Comparison of ENCODE assay signal across 31 cellular contexts in the genomic region with DNA sequence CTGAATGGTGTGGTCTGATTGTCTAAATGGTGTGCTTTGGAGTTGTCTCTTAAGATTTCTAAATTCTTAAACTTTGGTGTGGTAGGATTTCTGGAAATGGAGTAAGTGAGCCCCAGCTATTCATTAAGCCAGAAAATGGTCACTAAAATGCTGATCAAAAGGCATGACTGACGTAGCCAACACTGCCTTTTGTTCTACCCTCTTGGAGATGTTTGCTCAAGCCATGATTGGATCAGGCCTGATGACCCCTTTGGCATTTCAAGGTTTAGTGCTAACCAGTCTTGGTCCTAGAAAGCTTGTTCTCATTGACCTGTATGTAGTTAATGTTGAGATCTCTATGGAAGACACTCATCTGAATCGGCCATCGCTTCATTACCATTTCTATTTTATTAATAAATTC.
"Had no signal": no experiment of that assay in that cellular context is flagged by ENCODE, and none has a peak within 500 bp of the region (broad histone marks: within the 10 kb centered on the region; RNA-seq: fewer than 3 reads in every experiment).

No MANE protein-coding gene starts in this region.

- H3K27me3 Mint-ChIP-seq: activated CD4-positive, alpha-beta memory T cell treated with anti-CD3 and anti-CD28 coated beads for 36 hours; activated CD4-positive, alpha-beta T cell treated with anti-CD3 and anti-CD28 coated beads for 36 hours; activated CD4-positive, alpha-beta T cell treated with anti-CD3 and anti-CD28 coated beads, Interleukin-2, amount 10 ng/mL, durations not matched to agents 24 days and 14 days; activated CD8-positive, alpha-beta memory T cell treated with anti-CD3 and anti-CD28 coated beads, Interleukin-2, amount 10 ng/mL, durations not matched to agents 7 days and 5 days; activated naive CD4-positive, alpha-beta T cell treated with anti-CD3 and anti-CD28 coated beads, Interleukin-2, amount 50 U/mL, for 24 hours; activated naive CD8-positive, alpha-beta T cell treated with anti-CD3 and anti-CD28 coated beads for 36 hours; activated naive CD8-positive, alpha-beta T cell treated with anti-CD3 and anti-CD28 coated beads, Interleukin-2, amount 50 U/mL, for 24 hours; brain had no signal

- H3K27me3 ChIP-seq: adrenal gland, breast epithelium, cardiac muscle cell, colonic mucosa, heart right ventricle had no signal

- H3K27ac Mint-ChIP-seq: activated CD4-positive, alpha-beta memory T cell treated with anti-CD3 and anti-CD28 coated beads for 36 hours; activated CD4-positive, alpha-beta T cell treated with anti-CD3 and anti-CD28 coated beads for 36 hours; activated CD4-positive, alpha-beta T cell treated with anti-CD3 and anti-CD28 coated beads, Interleukin-2, amount 10 ng/mL, durations not matched to agents 24 days and 14 days; activated CD8-positive, alpha-beta memory T cell treated with anti-CD3 and anti-CD28 coated beads, Interleukin-2, amount 10 ng/mL, durations not matched to agents 7 days and 5 days; activated CD8-positive, alpha-beta T cell treated with anti-CD3 and anti-CD28 coated beads, Interleukin-2, amount 10 ng/mL, durations not matched to agents 7 days and 5 days; activated naive CD4-positive, alpha-beta T cell treated with anti-CD3 and anti-CD28 coated beads for 36 hours; activated naive CD4-positive, alpha-beta T cell treated with anti-CD3 and anti-CD28 coated beads, Interleukin-2, amount 50 U/mL, for 24 hours; activated naive CD8-positive, alpha-beta T cell treated with anti-CD3 and anti-CD28 coated beads for 36 hours; activated naive CD8-positive, alpha-beta T cell treated with anti-CD3 and anti-CD28 coated beads, Interleukin-2, amount 50 U/mL, for 24 hours; activated T-helper 1 cell treated with anti-CD3 and anti-CD28 coated beads, Interleukin-12 subunit alpha, Interleukin-12 subunit beta, Interleukin-2, Interleukin-4 antibody, amounts not matched to agents 30 ng/mL and 10 ng/mL and 1 ng/mL, durations not matched to agents 14 hours and 24 hours and 36 hours; activated T-helper 2 cell treated with anti-CD3 and anti-CD28 coated beads, Interferon-gamma antibody, Interleukin-2, Interleukin-4, amounts not matched to agents 10 μg/mL and 5 μg/mL and 100 μg/mL, durations not matched to agents 14 hours and 24 hours and 36 hours had no signal

- H3K36me3 ChIP-seq: breast epithelium had no signal

- H3K4me3 ChIP-seq: adrenal gland, breast epithelium, cardiac muscle cell, colonic mucosa, heart right ventricle had no signal

- H3K9me3 ChIP-seq: adrenal gland, breast epithelium, colonic mucosa, heart right ventricle had no signal

- DNase-seq: activated CD4-positive, alpha-beta memory T cell treated with anti-CD3 and anti-CD28 coated beads for 36 hours; activated CD4-positive, alpha-beta T cell treated with anti-CD3 and anti-CD28 coated beads for 36 hours; activated CD4-positive, alpha-beta T cell treated with anti-CD3 and anti-CD28 coated beads, Interleukin-2, amount 10 ng/mL, durations not matched to agents 24 days and 14 days; activated CD4-positive, CD25-positive, alpha-beta regulatory T cell; activated CD4-positive, CD25-positive, alpha-beta regulatory T cell treated with anti-CD3 and anti-CD28 coated beads, Interleukin-2, amount 50 U/mL, for 72 hours; activated CD8-positive, alpha-beta memory T cell treated with anti-CD3 and anti-CD28 coated beads, Interleukin-2, amount 10 ng/mL, durations not matched to agents 7 days and 5 days; activated CD8-positive, alpha-beta memory T cell treated with anti-CD3 and anti-CD28 coated beads, Interleukin-2, amount 50 U/mL, for 4 hours; activated CD8-positive, alpha-beta T cell treated with anti-CD3 and anti-CD28 coated beads, Interleukin-2, amount 10 ng/mL, durations not matched to agents 7 days and 5 days; activated effector memory CD4-positive, alpha-beta T cell treated with anti-CD3 and anti-CD28 coated beads, Interleukin-2, amount 50 U/mL, for 16 hours; activated naive CD4-positive, alpha-beta T cell treated with anti-CD3 and anti-CD28 coated beads for 36 hours; activated naive CD8-positive, alpha-beta T cell treated with anti-CD3 and anti-CD28 coated beads for 36 hours; activated naive CD8-positive, alpha-beta T cell treated with anti-CD3 and anti-CD28 coated beads, Interleukin-2, amount 50 U/mL, for 24 hours; activated T-cell treated with anti-CD3 and anti-CD28 coated beads, Interleukin-2, amount 50 U/mL, for 1 hour; activated T-cell treated with anti-CD3 and anti-CD28 coated beads, Interleukin-2, amount 50 U/mL, for 48 hours; adrenal gland; amygdala; aorta; central memory CD4-positive, alpha-beta T cell; cerebellar nuclear complex; colonic mucosa; effector CD8-positive, alpha-beta T cell; foreskin fibroblast; heart right ventricle; T-helper 2 cell had no signal

- ATAC-seq: activated CD4-positive, alpha-beta T cell treated with anti-CD3 and anti-CD28 coated beads for 36 hours; activated CD8-positive, alpha-beta memory T cell treated with anti-CD3 and anti-CD28 coated beads, Interleukin-2, amount 10 ng/mL, durations not matched to agents 7 days and 5 days; activated CD8-positive, alpha-beta T cell treated with anti-CD3 and anti-CD28 coated beads, Interleukin-2, amount 10 ng/mL, durations not matched to agents 7 days and 5 days; activated naive CD8-positive, alpha-beta T cell treated with anti-CD3 and anti-CD28 coated beads, Interleukin-2, amount 50 U/mL, for 24 hours; esophagus mucosa; heart right ventricle had no signal

- H3K9me3 Mint-ChIP-seq: activated CD4-positive, alpha-beta memory T cell treated with anti-CD3 and anti-CD28 coated beads for 36 hours; activated CD4-positive, alpha-beta T cell treated with anti-CD3 and anti-CD28 coated beads, Interleukin-2, amount 10 ng/mL, durations not matched to agents 24 days and 14 days; activated naive CD4-positive, alpha-beta T cell treated with anti-CD3 and anti-CD28 coated beads for 36 hours; activated naive CD4-positive, alpha-beta T cell treated with anti-CD3 and anti-CD28 coated beads, Interleukin-2, amount 50 U/mL, for 24 hours; activated naive CD8-positive, alpha-beta T cell treated with anti-CD3 and anti-CD28 coated beads for 36 hours; activated naive CD8-positive, alpha-beta T cell treated with anti-CD3 and anti-CD28 coated beads, Interleukin-2, amount 50 U/mL, for 24 hours; activated T-helper 1 cell treated with anti-CD3 and anti-CD28 coated beads, Interleukin-12 subunit alpha, Interleukin-12 subunit beta, Interleukin-2, Interleukin-4 antibody, amounts not matched to agents 30 ng/mL and 10 ng/mL and 1 ng/mL, durations not matched to agents 14 hours and 24 hours and 36 hours; activated T-helper 2 cell treated with anti-CD3 and anti-CD28 coated beads, Interferon-gamma antibody, Interleukin-2, Interleukin-4, amounts not matched to agents 10 μg/mL and 5 μg/mL and 100 μg/mL, durations not matched to agents 14 hours and 24 hours and 36 hours; brain had no signal

- H3K4me1 ChIP-seq: adrenal gland, breast epithelium, colonic mucosa had no signal

- H3K4me1 Mint-ChIP-seq: activated CD4-positive, alpha-beta T cell treated with anti-CD3 and anti-CD28 coated beads for 36 hours; activated CD4-positive, alpha-beta T cell treated with anti-CD3 and anti-CD28 coated beads, Interleukin-2, amount 10 ng/mL, durations not matched to agents 24 days and 14 days; activated CD8-positive, alpha-beta memory T cell treated with anti-CD3 and anti-CD28 coated beads, Interleukin-2, amount 10 ng/mL, durations not matched to agents 7 days and 5 days; activated naive CD4-positive, alpha-beta T cell treated with anti-CD3 and anti-CD28 coated beads, Interleukin-2, amount 50 U/mL, for 24 hours; activated naive CD8-positive, alpha-beta T cell treated with anti-CD3 and anti-CD28 coated beads for 36 hours; activated naive CD8-positive, alpha-beta T cell treated with anti-CD3 and anti-CD28 coated beads, Interleukin-2, amount 50 U/mL, for 24 hours had no signal

- H3K27ac ChIP-seq: adrenal gland, breast epithelium, cardiac muscle cell, colonic mucosa, heart right ventricle had no signal

- H3K4me3 Mint-ChIP-seq: activated CD4-positive, alpha-beta memory T cell treated with anti-CD3 and anti-CD28 coated beads for 36 hours; activated CD4-positive, alpha-beta T cell treated with anti-CD3 and anti-CD28 coated beads for 36 hours; activated CD4-positive, alpha-beta T cell treated with anti-CD3 and anti-CD28 coated beads, Interleukin-2, amount 10 ng/mL, durations not matched to agents 24 days and 14 days; activated CD8-positive, alpha-beta memory T cell treated with anti-CD3 and anti-CD28 coated beads, Interleukin-2, amount 10 ng/mL, durations not matched to agents 7 days and 5 days; activated CD8-positive, alpha-beta T cell treated with anti-CD3 and anti-CD28 coated beads, Interleukin-2, amount 10 ng/mL, durations not matched to agents 7 days and 5 days; activated naive CD4-positive, alpha-beta T cell treated with anti-CD3 and anti-CD28 coated beads for 36 hours; activated naive CD4-positive, alpha-beta T cell treated with anti-CD3 and anti-CD28 coated beads, Interleukin-2, amount 50 U/mL, for 24 hours; activated naive CD8-positive, alpha-beta T cell treated with anti-CD3 and anti-CD28 coated beads for 36 hours; activated naive CD8-positive, alpha-beta T cell treated with anti-CD3 and anti-CD28 coated beads, Interleukin-2, amount 50 U/mL, for 24 hours; activated T-helper 1 cell treated with anti-CD3 and anti-CD28 coated beads, Interleukin-12 subunit alpha, Interleukin-12 subunit beta, Interleukin-2, Interleukin-4 antibody, amounts not matched to agents 30 ng/mL and 10 ng/mL and 1 ng/mL, durations not matched to agents 14 hours and 24 hours and 36 hours; brain had no signal
